ENCODE assay signal across 11 cellular contexts in genomic region chr3:98003306-98003969, GRCh38. TPM values are rescaled to one million over a fixed set of nuclear protein-coding genes. Genes with fewer than 3 reads are reported as not detected.
A peak's percentile ranks its signal among the peaks of the same experiment; 100 is the strongest.
DNase-seq lines count a peak whose midpoint lies in the region; ATAC-seq and TF ChIP-seq lines count a peak whose summit lies in the region.
"Had no signal": no experiment of that assay in that cellular context is flagged by ENCODE, and none has a peak within 500 bp of the region (broad histone marks: within the 10 kb centered on the region; RNA-seq: fewer than 3 reads in every experiment).

No MANE protein-coding gene starts in this region.

- no peaks in the 10 kb centered on the region for H3K36me3 ChIP-seq in KMS-11 (ENCODE audit: insufficient read depth)
- H3K36me3 ChIP-seq: vagina had no signal

- H3K27me3 ChIP-seq in KMS-11 (ENCODE audit: insufficient read depth, low read depth): no peaks in the 10 kb centered on the region
- H3K27me3 ChIP-seq: vagina had no signal

- no peak for TF ChIP-seq CTCF in KMS-11 (conservative IDR thresholded peaks at IDR 0.05; ENCODE audit: low read depth, low read length)

- H3K27ac Mint-ChIP-seq in activated T-cell treated with anti-CD3 and anti-CD28 coated beads, Interleukin-2, amount 50 U/mL, for 24 hours: peak overlapping the region; percentile 62
- no peak overlapping the region for H3K27ac Mint-ChIP-seq in memory B cell

- peak; percentile 79 for ATAC-seq in GM21786 (IDR thresholded peaks at IDR 0.05; ENCODE audit: unreplicated experiment)
- ATAC-seq in memory B cell (ENCODE audit: low read depth): peak; percentile 41
- no peak for ATAC-seq in HG02885 (IDR thresholded peaks at IDR 0.05; ENCODE audit: poor library complexity, unreplicated experiment)

- no peak overlapping the region for H3K9ac ChIP-seq in KMS-11

- DNase-seq in activated T-cell treated with anti-CD3 and anti-CD28 coated beads, Interleukin-2, amount 50 U/mL, for 24 hours: no peak
- no peak for DNase-seq in activated T-cell treated with anti-CD3 and anti-CD28 coated beads, Interleukin-2, amount 50 U/mL, for 48 hours
- no peak for DNase-seq in memory B cell (ENCODE audit: low spot score in 2 of 2)
- DNase-seq in GM19240 (ENCODE audit: insufficient read length, low spot score): no peak
- DNase-seq in occipital lobe (lab: John Stamatoyannopoulos, UW): no peak
- DNase-seq: activated T-cell treated with anti-CD3 and anti-CD28 coated beads for 4 hours had no signal

- peaks cover 29% of the 10 kb centered on the region for H3K4me1 Mint-ChIP-seq in activated T-cell treated with anti-CD3 and anti-CD28 coated beads, Interleukin-2, amount 50 U/mL, for 24 hours (ENCODE audit: low read depth)
- H3K4me1 Mint-ChIP-seq in memory B cell: peaks cover 7% of the 10 kb centered on the region

- H3K4me2 ChIP-seq in KMS-11: peak overlapping the region; percentile 69

- peak overlapping the region; percentile 53 for H3K27ac ChIP-seq in KMS-11
- H3K27ac ChIP-seq: vagina had no signal

- H3K27me3 Mint-ChIP-seq in activated T-cell treated with anti-CD3 and anti-CD28 coated beads, Interleukin-2, amount 50 U/mL, for 24 hours: no peaks in the 10 kb centered on the region
- peaks cover 8% of the 10 kb centered on the region for H3K27me3 Mint-ChIP-seq in memory B cell

- H3K4me3 Mint-ChIP-seq in activated T-cell treated with anti-CD3 and anti-CD28 coated beads, Interleukin-2, amount 50 U/mL, for 24 hours: no peak overlapping the region
- no peak overlapping the region for H3K4me3 Mint-ChIP-seq in memory B cell
- H3K4me3 Mint-ChIP-seq: neural crest cell had no signal

- no peaks in the 10 kb centered on the region for H3K36me3 Mint-ChIP-seq in activated T-cell treated with anti-CD3 and anti-CD28 coated beads, Interleukin-2, amount 50 U/mL, for 24 hours (ENCODE audit: low read depth)
- H3K36me3 Mint-ChIP-seq in memory B cell: no peaks in the 10 kb centered on the region

- no peak overlapping the region for H3K4me3 ChIP-seq in KMS-11 (IDR thresholded peaks at IDR 0.05; ENCODE audit: insufficient read depth, low read depth, low read length)
- H3K4me3 ChIP-seq: vagina had no signal

- peaks cover 36% of the 10 kb centered on the region for H3K4me1 ChIP-seq in KMS-11 (ENCODE audit: low read depth, poor library complexity, severe bottlenecking)
- H3K4me1 ChIP-seq: vagina had no signal

- H2AFZ ChIP-seq in KMS-11 (ENCODE audit: low read depth): peak overlapping the region; percentile 97

- H3K79me2 ChIP-seq in KMS-11 (ENCODE audit: insufficient read depth, low read depth): no peaks in the 10 kb centered on the region

- H3K9me3 Mint-ChIP-seq in activated T-cell treated with anti-CD3 and anti-CD28 coated beads, Interleukin-2, amount 50 U/mL, for 24 hours: no peaks in the 10 kb centered on the region
- no peaks in the 10 kb centered on the region for H3K9me3 Mint-ChIP-seq in memory B cell
- H3K9me3 Mint-ChIP-seq: neural crest cell had no signal

- H4K20me1 ChIP-seq in KMS-11 (ENCODE audit: insufficient read depth): no peaks in the 10 kb centered on the region

RNA-seq across cellular contexts. Expression of gene RIOX2, which starts 31.2 kb away (rescaled TPM):
- total RNA-seq in occipital lobe: 17.5 TPM

RNA-seq across cellular contexts. Expression of gene GABRR3, which starts 31.7 kb away (rescaled TPM):
- not detected for total RNA-seq in occipital lobe
- total RNA-seq: neural crest cell, vagina had no signal
